ENCODE assay signal across 24 cellular contexts in the genomic region with DNA sequence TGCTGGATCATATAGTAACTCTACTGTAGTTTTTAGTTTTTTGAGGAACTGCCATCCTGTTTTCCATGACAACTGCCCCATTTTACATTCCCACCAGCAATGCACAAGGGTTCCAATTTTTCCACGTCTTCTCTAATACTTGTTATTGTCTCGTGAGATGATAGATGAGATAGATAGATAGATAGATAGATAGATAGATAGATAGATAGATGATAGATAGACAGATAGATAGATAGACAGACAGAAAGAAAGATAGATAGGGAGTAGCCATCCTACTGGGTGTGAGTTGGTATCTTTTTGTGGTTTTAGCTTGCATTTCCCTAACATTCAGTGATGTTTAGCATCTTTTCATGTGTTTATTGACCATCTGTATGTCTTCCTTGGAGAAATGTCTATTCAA.
"Had no signal": no experiment of that assay in that cellular context is flagged by ENCODE, and none has a peak within 500 bp of the region (broad histone marks: within the 10 kb centered on the region; RNA-seq: fewer than 3 reads in every experiment).

No MANE protein-coding gene starts in this region.

- H3K36me3 ChIP-seq: left lung, lower lobe of right lung, ovary, right atrium auricular region, right lobe of liver, stomach, thyroid gland, transverse colon, upper lobe of left lung, vagina had no signal

- H3K9me3 ChIP-seq: left lung, lower lobe of right lung, ovary, right atrium auricular region, right lobe of liver, stomach, testis, thyroid gland, transverse colon, upper lobe of left lung, vagina had no signal

- ATAC-seq: left colon; left lung; lower lobe of right lung; naive thymus-derived CD8-positive, alpha-beta T cell; right lobe of liver; stimulated activated naive B cell treated with anti-CD40 and anti-IgM and Interleukin-4, amounts not matched to agents 10 μg/mL and 1 μg/mL and 100 μg/mL, for 72 hours; stimulated activated naive CD8-positive, alpha-beta T cell treated with anti-CD3 and anti-CD28 coated beads, Interleukin-15, Interleukin-2, amounts not matched to agents 100 U/mL and 50 U/mL, for 24 hours had no signal

- DNase-seq: immature natural killer cell; kidney; left colon; left lung; lower lobe of right lung; naive thymus-derived CD8-positive, alpha-beta T cell; occipital lobe; ovary; right lobe of liver; stimulated activated CD4-positive, alpha-beta T cell treated with anti-CD3 and anti-CD28 coated beads, Interleukin-12 subunit alpha, Interleukin-12 subunit beta, amount 100 ng/mL, for 4 hours; stimulated activated CD4-positive, alpha-beta T cell treated with anti-CD3 and anti-CD28 coated beads, Interleukin-15, amount 100 ng/mL, for 24 hours; stimulated activated CD4-positive, alpha-beta T cell treated with anti-CD3 and anti-CD28 coated beads, Interleukin-2, amount 100 ng/mL, for 24 hours; stimulated activated CD4-positive, alpha-beta T cell treated with anti-CD3 and anti-CD28 coated beads, Interleukin-4, amount 100 ng/mL, for 1 hour; stimulated activated naive B cell treated with anti-CD40 and anti-IgM and Interleukin-4, amounts not matched to agents 10 μg/mL and 1 μg/mL and 100 μg/mL, for 72 hours; stimulated activated naive CD8-positive, alpha-beta T cell treated with anti-CD3 and anti-CD28 coated beads, Interleukin-15, Interleukin-2, amounts not matched to agents 100 U/mL and 50 U/mL, for 24 hours; stomach; testis; thyroid gland; transverse colon; upper lobe of left lung had no signal

- H3K27me3 ChIP-seq: left lung, ovary, right atrium auricular region, right lobe of liver, testis, thyroid gland, upper lobe of left lung, vagina had no signal

- H3K27ac ChIP-seq: left lung, lower lobe of right lung, ovary, right atrium auricular region, right lobe of liver, stomach, testis, thyroid gland, transverse colon, upper lobe of left lung, vagina had no signal

- H3K4me1 ChIP-seq: left lung, lower lobe of right lung, right atrium auricular region, right lobe of liver, testis, thyroid gland, transverse colon, upper lobe of left lung had no signal

- H3K4me3 ChIP-seq: left lung, lower lobe of right lung, ovary, right atrium auricular region, right lobe of liver, skin epidermis, stomach, testis, thyroid gland, transverse colon, upper lobe of left lung, vagina had no signal

- FAIRE-seq: islet of Langerhans, kidney had no signal
